In the genomic region with DNA sequence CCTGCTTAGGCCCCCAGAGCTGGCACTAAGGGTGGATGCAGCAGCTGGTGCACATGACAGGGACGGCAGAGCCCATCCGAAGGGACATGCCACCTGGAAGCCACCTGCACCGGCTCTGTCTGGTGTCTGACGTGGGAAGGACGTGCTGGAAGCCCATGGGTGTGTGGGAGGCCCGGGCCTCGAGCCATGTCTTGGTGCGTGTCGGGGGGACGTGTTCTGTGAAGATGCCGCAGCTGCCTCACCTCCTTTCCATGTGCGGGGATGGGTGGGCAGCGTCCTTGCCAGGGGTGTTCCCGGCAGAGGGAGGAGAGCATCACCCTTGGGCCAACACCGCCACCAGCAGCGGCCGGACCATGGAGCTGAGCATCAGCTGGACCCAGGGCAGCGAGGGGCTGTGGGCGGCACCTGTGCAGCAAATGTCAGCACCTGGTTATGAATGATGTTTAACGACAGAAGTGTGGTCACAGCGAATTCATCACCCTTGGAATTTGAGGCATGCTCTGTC, we compare ENCODE assay signal across 1 cellular context.
TF ChIP-seq lines count a peak whose summit lies in the region.

No MANE protein-coding gene starts in this region.

TF ChIP-seq in K562, 482 proteins besides CTCF, POLR2A, EP300 and RAD21:
- TF ChIP-seq MEIS2 (IDR thresholded peaks at IDR 0.05; ENCODE audit: partially characterized antibody), result peak; percentile 13
- TF ChIP-seq, protein P1, sequence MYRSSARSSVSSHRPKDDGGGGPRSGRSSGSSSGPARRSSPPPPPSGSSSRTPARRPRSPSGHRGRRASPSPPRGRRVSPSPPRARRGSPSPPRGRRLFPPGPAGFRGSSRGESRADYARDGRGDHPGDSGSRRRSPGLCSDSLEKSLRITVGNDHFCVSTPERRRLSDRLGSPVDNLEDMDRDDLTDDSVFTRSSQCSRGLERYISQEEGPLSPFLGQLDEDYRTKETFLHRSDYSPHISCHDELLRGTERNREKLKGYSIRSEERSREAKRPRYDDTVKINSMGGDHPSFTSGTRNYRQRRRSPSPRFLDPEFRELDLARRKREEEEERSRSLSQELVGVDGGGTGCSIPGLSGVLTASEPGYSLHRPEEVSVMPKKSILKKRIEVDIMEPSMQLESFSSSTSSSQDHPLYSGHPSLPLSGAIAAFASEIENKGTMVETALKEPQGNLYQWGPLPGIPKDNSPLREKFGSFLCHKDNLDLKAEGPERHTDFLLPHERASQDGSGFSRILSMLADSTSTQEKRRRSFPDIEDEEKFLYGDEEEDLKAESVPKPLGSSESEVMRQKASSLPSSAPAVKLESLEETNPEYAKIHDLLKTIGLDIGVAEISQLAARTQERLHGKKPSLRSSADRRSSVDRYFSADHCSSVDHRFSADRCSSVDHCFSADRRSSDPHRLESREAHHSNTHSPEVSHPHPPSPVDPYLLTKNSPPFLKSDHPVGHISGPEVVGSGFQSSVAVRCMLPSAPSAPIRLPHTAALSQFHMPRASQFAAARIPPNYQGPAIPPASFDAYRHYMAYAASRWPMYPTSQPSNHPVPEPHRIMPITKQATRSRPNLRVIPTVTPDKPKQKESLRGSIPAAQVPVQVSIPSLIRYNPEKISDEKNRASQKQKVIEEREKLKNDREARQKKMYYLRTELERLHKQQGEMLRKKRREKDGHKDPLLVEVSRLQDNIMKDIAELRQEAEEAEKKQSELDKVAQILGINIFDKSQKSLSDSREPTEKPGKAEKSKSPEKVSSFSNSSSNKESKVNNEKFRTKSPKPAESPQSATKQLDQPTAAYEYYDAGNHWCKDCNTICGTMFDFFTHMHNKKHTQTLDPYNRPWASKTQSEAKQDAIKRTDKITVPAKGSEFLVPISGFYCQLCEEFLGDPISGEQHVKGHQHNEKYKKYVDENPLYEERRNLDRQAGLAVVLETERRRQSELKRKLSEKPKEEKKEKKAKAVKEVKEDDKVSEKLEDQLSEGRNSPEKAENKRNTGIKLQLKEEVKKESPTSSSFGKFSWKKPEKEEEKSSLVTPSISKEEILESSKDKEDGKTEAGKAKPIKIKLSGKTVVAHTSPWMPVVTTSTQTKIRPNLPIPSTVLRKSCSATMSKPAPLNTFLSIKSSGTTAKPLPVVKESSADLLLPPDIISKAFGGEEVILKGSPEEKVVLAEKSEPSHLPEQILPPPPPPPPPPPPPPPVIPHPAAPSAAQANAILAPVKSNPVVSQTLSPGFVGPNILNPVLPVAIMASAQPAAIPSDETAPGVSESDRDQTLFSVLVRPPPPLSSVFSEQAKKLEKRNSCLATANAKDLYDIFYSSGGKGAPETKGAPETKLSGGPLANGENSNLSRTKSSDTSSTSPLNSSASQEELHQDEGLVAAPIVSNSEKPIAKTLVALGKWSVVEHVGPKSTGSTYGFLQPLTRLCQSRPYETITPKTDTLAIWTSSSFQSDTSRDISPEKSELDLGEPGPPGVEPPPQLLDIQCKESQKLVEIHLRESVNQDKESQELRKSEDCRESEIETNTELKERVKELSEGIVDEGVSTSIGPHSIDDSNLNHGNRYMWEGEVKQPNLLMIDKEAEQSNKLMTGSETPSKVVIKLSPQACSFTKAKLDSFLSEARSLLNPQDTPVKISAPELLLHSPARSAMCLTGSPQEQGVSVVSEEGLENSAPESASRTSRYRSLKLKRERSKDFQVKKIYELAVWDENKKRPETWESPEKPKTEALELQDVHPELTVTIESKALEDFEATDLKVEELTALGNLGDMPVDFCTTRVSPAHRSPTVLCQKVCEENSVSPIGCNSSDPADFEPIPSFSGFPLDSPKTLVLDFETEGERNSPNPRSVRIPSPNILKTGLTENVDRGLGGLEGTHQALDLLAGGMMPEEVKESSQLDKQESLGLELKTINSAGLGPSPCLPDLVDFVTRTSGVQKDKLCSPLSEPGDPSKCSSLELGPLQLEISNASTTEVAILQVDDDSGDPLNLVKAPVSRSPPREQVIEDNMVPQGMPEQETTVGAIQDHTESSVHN (IDR thresholded peaks at IDR 0.05; ENCODE audit: borderline replicate concordance in 1 of 2, low read depth in 1 of 2), result no peak
